In genomic region chr9:137632432-137633161, GRCh38 we compare ENCODE assay signal across 9 cellular contexts. TPM values are rescaled to one million over a fixed set of nuclear protein-coding genes. Genes with fewer than 3 reads are reported as not detected.
DNase-seq lines count a peak whose midpoint lies in the region; ATAC-seq lines count a peak whose summit lies in the region.
"Had no signal": no experiment of that assay in that cellular context is flagged by ENCODE, and none has a peak within 500 bp of the region (broad histone marks: within the 10 kb centered on the region; RNA-seq: fewer than 3 reads in every experiment).

No MANE protein-coding gene starts in this region.

- no peak overlapping the region for H3K4me3 ChIP-seq in BLaER1 treated with 17β-estradiol and CSF1 and Interleukin-3, amounts not matched to agents 10 nM and 100 nM
- H3K4me3 ChIP-seq in mesendoderm (ENCODE audit: low read length): no peak overlapping the region
- H3K4me3 ChIP-seq: GM12878 had no signal

- peaks cover 67% of the 10 kb centered on the region for H3K79me2 ChIP-seq in mesendoderm (ENCODE audit: control insufficient read depth, insufficient read depth, low read length)

- DNase-seq in mesendoderm: peak; percentile 34
- no peak for DNase-seq in stimulated activated CD4-positive, alpha-beta T cell treated with anti-CD3 and anti-CD28 coated beads, Interleukin-12 subunit alpha, Interleukin-12 subunit beta, amount 100 ng/mL, for 4 hours
- no peak for DNase-seq in NCI-H510A treated with DMSO at 0.1 percent for 48 hours (lab: John Stamatoyannopoulos, UW)
- DNase-seq: activated CD8-positive, alpha-beta memory T cell treated with anti-CD3 and anti-CD28 coated beads, Interleukin-2, amount 50 U/mL, for 48 hours; central memory CD4-positive, alpha-beta T cell had no signal

- no peak overlapping the region for H4K8ac ChIP-seq in mesendoderm (ENCODE audit: low read depth, low read length)

- H3K36me3 ChIP-seq in BLaER1 treated with 17β-estradiol and CSF1 and Interleukin-3, amounts not matched to agents 10 nM and 100 nM: peaks cover 0 to 53% (median 29%) of the 10 kb centered on the region in 11 experiments; a peak in 18 of 22 replicates
- no peaks in the 10 kb centered on the region for H3K36me3 ChIP-seq in mesendoderm (ENCODE audit: control insufficient read depth, insufficient read depth, low read length)

- no peak overlapping the region for H3K56ac ChIP-seq in mesendoderm (ENCODE audit: low read length)

- H3K79me1 ChIP-seq in mesendoderm (ENCODE audit: low read length): peaks cover 24% of the 10 kb centered on the region

- H3K9me3 ChIP-seq in BLaER1 treated with 17β-estradiol and CSF1 and Interleukin-3, amounts not matched to agents 10 nM and 100 nM (replicated peaks in 1 of 11): peaks cover 0 to 12% (median 4%) of the 10 kb centered on the region in 11 experiments; a peak in 8 of 22 replicates

- H3K4me2 ChIP-seq in BLaER1 treated with 17β-estradiol and CSF1 and Interleukin-3, amounts not matched to agents 10 nM and 100 nM: peak overlapping the region; percentile 56 to 88 (median 71)
- H3K4me2 ChIP-seq in mesendoderm (ENCODE audit: low read length): no peak overlapping the region

- no peak overlapping the region for H2AK5ac ChIP-seq in mesendoderm (ENCODE audit: low read length)

- H4K5ac ChIP-seq in mesendoderm (ENCODE audit: low read length): no peak overlapping the region

- no peak overlapping the region for H3K23ac ChIP-seq in mesendoderm (ENCODE audit: low read length)

- H2BK120ac ChIP-seq in mesendoderm (ENCODE audit: low read depth, low read length): no peak overlapping the region

- no peak overlapping the region for H2BK5ac ChIP-seq in mesendoderm (ENCODE audit: low read length)

- no peaks in the 10 kb centered on the region for H3K27me3 ChIP-seq in BLaER1 treated with 17β-estradiol and CSF1 and Interleukin-3, amounts not matched to agents 10 nM and 100 nM
- H3K27me3 ChIP-seq in mesendoderm (ENCODE audit: insufficient read depth, low read length, poor library complexity): no peaks in the 10 kb centered on the region

- no peak for ATAC-seq in HG03175 (IDR thresholded peaks at IDR 0.05; ENCODE audit: unreplicated experiment)
- ATAC-seq: GM12878 had no signal

- H3K4ac ChIP-seq in mesendoderm (ENCODE audit: low read depth, low read length): no peak overlapping the region

- peak overlapping the region in 8 of 11 experiments; percentile 12 to 44 (median 25); a peak in 8 of 22 replicates for H3K27ac ChIP-seq in BLaER1 treated with 17β-estradiol and CSF1 and Interleukin-3, amounts not matched to agents 10 nM and 100 nM
- H3K27ac ChIP-seq in angular gyrus (ENCODE audit: low read depth, low read length) (peak overlapping the region; percentile 30), mesendoderm (ENCODE audit: low read depth, low read length) (no peak overlapping the region)

- no CpG with 5 or more reads among the region's 20 CpGs for WGBS in mesendoderm (ENCODE audit: extremely low coverage, insufficient coverage, low lambda C conversion rate)

- peaks cover 49 to 58% (median 56%) of the 10 kb centered on the region in 10 experiments for H3K4me1 ChIP-seq in BLaER1 treated with 17β-estradiol and CSF1 and Interleukin-3, amounts not matched to agents 10 nM and 100 nM
- H3K4me1 ChIP-seq in mesendoderm (ENCODE audit: control insufficient read depth, low read depth, low read length): peaks cover 3% of the 10 kb centered on the region

- peaks cover 76 to 100% (median 99%) of the 10 kb centered on the region in 11 experiments; a peak in 21 of 22 replicates for H4K20me1 ChIP-seq in BLaER1 treated with 17β-estradiol and CSF1 and Interleukin-3, amounts not matched to agents 10 nM and 100 nM

- H3K9ac ChIP-seq in BLaER1 treated with 17β-estradiol and CSF1 and Interleukin-3, amounts not matched to agents 10 nM and 100 nM: peak overlapping the region in 8 of 11 experiments; percentile 5 to 58 (median 36); a peak in 13 of 22 replicates
- no peak overlapping the region for H3K9ac ChIP-seq in mesendoderm (ENCODE audit: low read length)

- H2BK15ac ChIP-seq in mesendoderm (replicated peaks; ENCODE audit: low read depth): no peak overlapping the region

- H3K18ac ChIP-seq in mesendoderm (ENCODE audit: low read length): no peak overlapping the region

RNA-seq across cellular contexts. Expression of gene EHMT1, which starts 13.8 kb away (rescaled TPM):
- polyA plus RNA-seq in mesendoderm (2013, experiment 1 of 2): 64.8 TPM
- polyA plus RNA-seq in mesendoderm (2013, experiment 2 of 2): 67.8 TPM

RNA-seq across cellular contexts. Expression of gene ARRDC1, which starts 27.1 kb away (rescaled TPM):
- 12.8 TPM for polyA plus RNA-seq in mesendoderm (2013, experiment 1 of 2)
- 11.7 TPM for polyA plus RNA-seq in mesendoderm (2013, experiment 2 of 2)

RNA-seq across cellular contexts. Expression of gene ZMYND19, which starts 42.3 kb away (rescaled TPM):
- polyA plus RNA-seq in mesendoderm (2013, experiment 1 of 2): 30.2 TPM
- polyA plus RNA-seq in mesendoderm (2013, experiment 2 of 2): 29.7 TPM

RNA-seq across cellular contexts. Expression of gene DPH7, which starts 53.9 kb away (rescaled TPM):
- 31.5 TPM for polyA plus RNA-seq in mesendoderm (2013, experiment 1 of 2)
- polyA plus RNA-seq in mesendoderm (2013, experiment 2 of 2): 31.5 TPM
